Comparison of ENCODE assay signal across 1 cellular context in the genomic region with DNA sequence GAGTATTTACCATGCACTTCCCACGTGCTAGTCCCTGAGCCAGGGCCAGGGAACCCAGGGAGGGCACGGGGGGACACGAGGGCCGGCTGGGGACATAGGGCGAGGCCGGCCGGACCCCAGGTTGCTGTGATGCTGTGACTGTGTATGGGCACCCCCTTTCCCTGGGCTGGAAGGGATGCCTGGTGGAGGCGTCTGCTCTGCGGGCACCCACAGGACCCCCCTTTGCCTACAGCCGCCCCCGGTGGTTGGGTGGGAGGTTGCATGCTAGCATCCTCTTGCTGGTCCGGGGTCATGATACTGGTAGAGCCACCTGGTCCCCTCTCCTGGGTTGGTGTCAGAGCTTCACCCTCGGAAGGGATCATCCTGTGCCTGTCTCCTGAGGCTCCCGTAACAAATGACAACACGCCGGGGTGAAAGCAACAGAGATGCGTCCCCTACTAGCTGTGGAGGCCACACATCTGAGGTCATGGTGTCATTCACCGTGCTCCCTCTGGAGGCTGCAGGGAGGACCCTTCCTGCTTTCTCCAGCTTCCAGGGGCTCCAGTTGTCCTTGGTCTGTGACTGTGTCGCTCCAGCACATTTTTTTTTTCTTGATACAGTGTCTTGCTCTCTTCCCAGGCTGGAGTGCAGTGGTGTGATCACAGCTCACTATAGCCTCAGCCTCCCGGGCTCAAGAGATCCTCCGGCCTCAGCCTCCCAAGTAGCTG.
TF ChIP-seq lines count a peak whose summit lies in the region.

No MANE protein-coding gene starts in this region.

TF ChIP-seq in HEK293, 187 proteins besides CTCF, POLR2A, EP300 and RAD21 (continued from another document):
- TF ChIP-seq EGR2 (tag by site-specific recombination; IDR thresholded peaks at IDR 0.05; ENCODE audit: low read depth): peak; percentile 40
- TF ChIP-seq, protein P1, sequence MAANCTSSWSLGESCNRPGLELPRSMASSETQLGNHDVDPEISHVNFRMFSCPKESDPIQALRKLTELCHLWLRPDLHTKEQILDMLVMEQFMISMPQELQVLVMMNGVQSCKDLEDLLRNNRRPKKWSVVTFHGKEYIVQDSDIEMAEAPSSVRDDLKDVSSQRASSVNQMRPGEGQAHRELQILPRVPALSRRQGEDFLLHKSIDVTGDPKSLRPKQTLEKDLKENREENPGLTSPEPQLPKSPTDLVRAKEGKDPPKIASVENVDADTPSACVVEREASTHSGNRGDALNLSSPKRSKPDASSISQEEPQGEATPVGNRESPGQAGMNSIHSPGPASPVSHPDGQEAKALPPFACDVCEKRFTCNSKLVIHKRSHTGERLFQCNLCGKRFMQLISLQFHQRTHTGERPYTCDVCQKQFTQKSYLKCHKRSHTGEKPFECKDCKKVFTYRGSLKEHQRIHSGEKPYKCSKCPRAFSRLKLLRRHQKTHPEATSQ (tag by site-specific recombination; IDR thresholded peaks at IDR 0.05): no peak
- TF ChIP-seq, protein P2, sequence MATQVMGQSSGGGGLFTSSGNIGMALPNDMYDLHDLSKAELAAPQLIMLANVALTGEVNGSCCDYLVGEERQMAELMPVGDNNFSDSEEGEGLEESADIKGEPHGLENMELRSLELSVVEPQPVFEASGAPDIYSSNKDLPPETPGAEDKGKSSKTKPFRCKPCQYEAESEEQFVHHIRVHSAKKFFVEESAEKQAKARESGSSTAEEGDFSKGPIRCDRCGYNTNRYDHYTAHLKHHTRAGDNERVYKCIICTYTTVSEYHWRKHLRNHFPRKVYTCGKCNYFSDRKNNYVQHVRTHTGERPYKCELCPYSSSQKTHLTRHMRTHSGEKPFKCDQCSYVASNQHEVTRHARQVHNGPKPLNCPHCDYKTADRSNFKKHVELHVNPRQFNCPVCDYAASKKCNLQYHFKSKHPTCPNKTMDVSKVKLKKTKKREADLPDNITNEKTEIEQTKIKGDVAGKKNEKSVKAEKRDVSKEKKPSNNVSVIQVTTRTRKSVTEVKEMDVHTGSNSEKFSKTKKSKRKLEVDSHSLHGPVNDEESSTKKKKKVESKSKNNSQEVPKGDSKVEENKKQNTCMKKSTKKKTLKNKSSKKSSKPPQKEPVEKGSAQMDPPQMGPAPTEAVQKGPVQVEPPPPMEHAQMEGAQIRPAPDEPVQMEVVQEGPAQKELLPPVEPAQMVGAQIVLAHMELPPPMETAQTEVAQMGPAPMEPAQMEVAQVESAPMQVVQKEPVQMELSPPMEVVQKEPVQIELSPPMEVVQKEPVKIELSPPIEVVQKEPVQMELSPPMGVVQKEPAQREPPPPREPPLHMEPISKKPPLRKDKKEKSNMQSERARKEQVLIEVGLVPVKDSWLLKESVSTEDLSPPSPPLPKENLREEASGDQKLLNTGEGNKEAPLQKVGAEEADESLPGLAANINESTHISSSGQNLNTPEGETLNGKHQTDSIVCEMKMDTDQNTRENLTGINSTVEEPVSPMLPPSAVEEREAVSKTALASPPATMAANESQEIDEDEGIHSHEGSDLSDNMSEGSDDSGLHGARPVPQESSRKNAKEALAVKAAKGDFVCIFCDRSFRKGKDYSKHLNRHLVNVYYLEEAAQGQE (tag by site-specific recombination; IDR thresholded peaks at IDR 0.05): no peak
- TF ChIP-seq BCL11A (tag by site-specific recombination; IDR thresholded peaks at IDR 0.05; ENCODE audit: low read depth): no peak
- TF ChIP-seq ZFHX2 (tag by site-specific recombination; conservative IDR thresholded peaks at IDR 0.05): 0 out of 2 replicates have a peak, but pooled peaks have one; percentile 29
- no peak for TF ChIP-seq ZNF747 (tag by site-specific recombination; IDR thresholded peaks at IDR 0.05)
- TF ChIP-seq, protein P3, sequence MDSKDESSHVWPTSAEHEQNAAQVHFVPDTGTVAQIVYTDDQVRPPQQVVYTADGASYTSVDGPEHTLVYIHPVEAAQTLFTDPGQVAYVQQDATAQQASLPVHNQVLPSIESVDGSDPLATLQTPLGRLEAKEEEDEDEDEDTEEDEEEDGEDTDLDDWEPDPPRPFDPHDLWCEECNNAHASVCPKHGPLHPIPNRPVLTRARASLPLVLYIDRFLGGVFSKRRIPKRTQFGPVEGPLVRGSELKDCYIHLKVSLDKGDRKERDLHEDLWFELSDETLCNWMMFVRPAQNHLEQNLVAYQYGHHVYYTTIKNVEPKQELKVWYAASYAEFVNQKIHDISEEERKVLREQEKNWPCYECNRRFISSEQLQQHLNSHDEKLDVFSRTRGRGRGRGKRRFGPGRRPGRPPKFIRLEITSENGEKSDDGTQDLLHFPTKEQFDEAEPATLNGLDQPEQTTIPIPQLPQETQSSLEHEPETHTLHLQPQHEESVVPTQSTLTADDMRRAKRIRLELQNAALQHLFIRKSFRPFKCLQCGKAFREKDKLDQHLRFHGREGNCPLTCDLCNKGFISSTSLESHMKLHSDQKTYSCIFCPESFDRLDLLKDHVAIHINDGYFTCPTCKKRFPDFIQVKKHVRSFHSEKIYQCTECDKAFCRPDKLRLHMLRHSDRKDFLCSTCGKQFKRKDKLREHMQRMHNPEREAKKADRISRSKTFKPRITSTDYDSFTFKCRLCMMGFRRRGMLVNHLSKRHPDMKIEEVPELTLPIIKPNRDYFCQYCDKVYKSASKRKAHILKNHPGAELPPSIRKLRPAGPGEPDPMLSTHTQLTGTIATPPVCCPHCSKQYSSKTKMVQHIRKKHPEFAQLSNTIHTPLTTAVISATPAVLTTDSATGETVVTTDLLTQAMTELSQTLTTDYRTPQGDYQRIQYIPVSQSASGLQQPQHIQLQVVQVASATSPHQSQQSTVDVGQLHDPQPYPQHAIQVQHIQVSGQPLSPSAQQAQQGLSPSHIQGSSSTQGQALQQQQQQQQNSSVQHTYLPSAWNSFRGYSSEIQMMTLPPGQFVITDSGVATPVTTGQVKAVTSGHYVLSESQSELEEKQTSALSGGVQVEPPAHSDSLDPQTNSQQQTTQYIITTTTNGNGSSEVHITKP (tag by site-specific recombination; IDR thresholded peaks at IDR 0.05): peak; percentile 54; the same call in 1 of the 2 replicates
- TF ChIP-seq, protein P4, sequence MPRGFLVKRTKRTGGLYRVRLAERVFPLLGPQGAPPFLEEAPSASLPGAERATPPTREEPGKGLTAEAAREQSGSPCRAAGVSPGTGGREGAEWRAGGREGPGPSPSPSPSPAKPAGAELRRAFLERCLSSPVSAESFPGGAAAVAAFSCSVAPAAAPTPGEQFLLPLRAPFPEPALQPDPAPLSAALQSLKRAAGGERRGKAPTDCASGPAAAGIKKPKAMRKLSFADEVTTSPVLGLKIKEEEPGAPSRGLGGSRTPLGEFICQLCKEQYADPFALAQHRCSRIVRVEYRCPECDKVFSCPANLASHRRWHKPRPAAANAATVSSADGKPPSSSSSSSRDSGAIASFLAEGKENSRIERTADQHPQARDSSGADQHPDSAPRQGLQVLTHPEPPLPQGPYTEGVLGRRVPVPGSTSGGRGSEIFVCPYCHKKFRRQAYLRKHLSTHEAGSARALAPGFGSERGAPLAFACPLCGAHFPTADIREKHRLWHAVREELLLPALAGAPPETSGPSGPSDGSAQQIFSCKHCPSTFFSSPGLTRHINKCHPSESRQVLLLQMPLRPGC (tag by site-specific recombination; IDR thresholded peaks at IDR 0.05): no peak
